Comparison of ENCODE assay signal across 27 cellular contexts in genomic region chr9:76732341-76732958, GRCh38. TPM values are rescaled to one million over a fixed set of nuclear protein-coding genes. Genes with fewer than 3 reads are reported as not detected.
A peak's percentile ranks its signal among the peaks of the same experiment; 100 is the strongest.
DNase-seq lines count a peak whose midpoint lies in the region; ATAC-seq and TF ChIP-seq lines count a peak whose summit lies in the region.
"Had no signal": no experiment of that assay in that cellular context is flagged by ENCODE, and none has a peak within 500 bp of the region (broad histone marks: within the 10 kb centered on the region; RNA-seq: fewer than 3 reads in every experiment).

No MANE protein-coding gene starts in this region.

- H3F3A ChIP-seq in smooth muscle cell (ENCODE audit: low read depth), result no peaks in the 10 kb centered on the region

- H3K4ac ChIP-seq in mesenchymal stem cell (ENCODE audit: low read depth in 1 of 2, low read length in 2 of 2), result no peak overlapping the region

- no peak overlapping the region for H3K23ac ChIP-seq in mesenchymal stem cell (ENCODE audit: low read length in 2 of 2)

- H3K18ac ChIP-seq in mesenchymal stem cell (ENCODE audit: low read depth in 1 of 2, low read length in 2 of 2), result no peak overlapping the region

- no peak for ATAC-seq in HG03159 (IDR thresholded peaks at IDR 0.05; ENCODE audit: unreplicated experiment)
- ATAC-seq: foreskin keratinocyte, left cardiac atrium, SK-N-SH treated with all-trans-retinoic acid at 6 μM for 48 hours had no signal

- H2AK5ac ChIP-seq in mesenchymal stem cell (ENCODE audit: low read length, severe bottlenecking), result no peak overlapping the region

- H3K79me2 ChIP-seq in smooth muscle cell (ENCODE audit: low read depth), result no peaks in the 10 kb centered on the region

- H4K20me1 ChIP-seq in smooth muscle cell (ENCODE audit: low read depth), result no peaks in the 10 kb centered on the region

- H4K8ac ChIP-seq in mesenchymal stem cell (ENCODE audit: low read length), result no peak overlapping the region

- H3K27me3 ChIP-seq in mesenchymal stem cell (ENCODE audit: control insufficient read depth in 1 of 2, insufficient read depth in 1 of 2, low read length in 2 of 2) (no peaks in the 10 kb centered on the region), smooth muscle cell (ENCODE audit: low read depth) (peaks cover 5% of the 10 kb centered on the region)
- H3K27me3 ChIP-seq: foreskin keratinocyte, MG63 had no signal

- 87% methylated on average over 3 of the region's 3 CpGs for WGBS in mesenchymal stem cell
- 24% methylated on average over 3 of the region's 3 CpGs for WGBS in smooth muscle cell (ENCODE audit: low lambda C conversion rate)

- no peak overlapping the region for H3K4me2 ChIP-seq in mesenchymal stem cell (ENCODE audit: low read length, poor library complexity, severe bottlenecking)
- peak overlapping the region; percentile 13 for H3K4me2 ChIP-seq in smooth muscle cell

- no peak overlapping the region for H2AFZ ChIP-seq in mesenchymal stem cell (ENCODE audit: low read depth, low read length)
- no peak overlapping the region for H2AFZ ChIP-seq in smooth muscle cell (ENCODE audit: low read depth)

- no peak overlapping the region for H2BK12ac ChIP-seq in mesenchymal stem cell (ENCODE audit: low read length in 2 of 2)

- H3K9me3 ChIP-seq in mesenchymal stem cell (ENCODE audit: control insufficient read depth, low read length), result no peaks in the 10 kb centered on the region
- H3K9me3 ChIP-seq in smooth muscle cell (replicated peaks; ENCODE audit: low read depth), result no peaks in the 10 kb centered on the region
- H3K9me3 ChIP-seq: HAP-1, MG63, thoracic aorta had no signal

- no peak overlapping the region for H3K14ac ChIP-seq in mesenchymal stem cell (ENCODE audit: low read length in 2 of 2)

- no peaks in the 10 kb centered on the region for H3K36me3 ChIP-seq in mesenchymal stem cell (ENCODE audit: control insufficient read depth in 1 of 2, insufficient read depth in 2 of 2, low read depth in 1 of 2, low read length in 2 of 2)
- no peaks in the 10 kb centered on the region for H3K36me3 ChIP-seq in smooth muscle cell (ENCODE audit: low read depth)
- H3K36me3 ChIP-seq: HAP-1, MG63, thoracic aorta had no signal

- H3K4me1 ChIP-seq in mesenchymal stem cell (ENCODE audit: control insufficient read depth, insufficient read depth, low read depth, low read length) (no peaks in the 10 kb centered on the region), smooth muscle cell (ENCODE audit: low read depth) (no peaks in the 10 kb centered on the region)
- H3K4me1 ChIP-seq: foreskin keratinocyte, HAP-1 had no signal

- H3K9ac ChIP-seq in mesenchymal stem cell (ENCODE audit: low read length) (no peak overlapping the region), smooth muscle cell (ENCODE audit: low read depth) (no peak overlapping the region)

- H2BK5ac ChIP-seq in mesenchymal stem cell (ENCODE audit: low read depth, low read length, poor library complexity, severe bottlenecking), result no peak overlapping the region

- H3K4me3 ChIP-seq in choroid plexus epithelial cell (ENCODE audit: low read depth, low read length) (no peak overlapping the region), mesenchymal stem cell (ENCODE audit: insufficient read depth in 1 of 2, low read depth in 1 of 2, low read length in 2 of 2) (no peak overlapping the region), smooth muscle cell (no peak overlapping the region)
- H3K4me3 ChIP-seq: HAP-1, MG63, thoracic aorta had no signal

- peak; percentile 7 for DNase-seq in NCI-H1092 treated with DMSO at 0.1 percent for 48 hours (lab: John Stamatoyannopoulos, UW)
- no peak for DNase-seq in NCI-H1092 (lab: John Stamatoyannopoulos, UW)
- peak; percentile 22 for DNase-seq in choroid plexus epithelial cell (ENCODE audit: low read depth)
- no peak for DNase-seq in mesenchymal stem cell
- no peak for DNase-seq in smooth muscle cell (lab: John Stamatoyannopoulos, UW; ENCODE audit: unreplicated experiment)
- DNase-seq in OCI-M1 (lab: John Stamatoyannopoulos, UW), result no peak
- no peak for DNase-seq in SKM-1 treated with dmso at 0.1 percent for 144 hours (lab: John Stamatoyannopoulos, UW; ENCODE audit: unreplicated experiment)
- DNase-seq: activated gamma-delta T cell; activated T-cell treated with anti-CD3 and anti-CD28 coated beads, Interleukin-2, amount 50 U/mL, for 24 hours; foreskin keratinocyte; KG1; left cardiac atrium; MG63; NCI-H1417 treated with DMSO at 0.1 percent for 48 hours; NCI-H2081; NCI-H345; NCI-H82; nucleus accumbens; T-helper 2 cell had no signal

- no peak overlapping the region for H4K91ac ChIP-seq in mesenchymal stem cell (ENCODE audit: low read length)

- H2BK120ac ChIP-seq in mesenchymal stem cell (ENCODE audit: low read depth, low read length), result no peak overlapping the region

- H3K79me1 ChIP-seq in mesenchymal stem cell (replicated peaks; ENCODE audit: low read length, poor library complexity, severe bottlenecking), result no peaks in the 10 kb centered on the region

- no peak for TF ChIP-seq CTCF in choroid plexus epithelial cell (conservative IDR thresholded peaks at IDR 0.05; ENCODE audit: low read depth, low read length)
- TF ChIP-seq CTCF in smooth muscle cell (IDR thresholded peaks at IDR 0.05; ENCODE audit: borderline replicate concordance, insufficient read depth, poor library complexity, severe bottlenecking), result no peak

- no peak overlapping the region for H2BK15ac ChIP-seq in mesenchymal stem cell (ENCODE audit: low read depth, poor library complexity, severe bottlenecking)

- peak overlapping the region; percentile 31 for H3K27ac ChIP-seq in mesenchymal stem cell (ENCODE audit: low read length, poor library complexity, severe bottlenecking)
- H3K27ac ChIP-seq in smooth muscle cell (ENCODE audit: low read depth), result peak overlapping the region; percentile 75
- H3K27ac ChIP-seq: 22Rv1, epithelial cell of prostate, foreskin keratinocyte, thoracic aorta had no signal

RNA-seq across cellular contexts. Expression of gene PCA3, which starts 31.8 kb away (rescaled TPM):
- polyA plus RNA-seq in mesenchymal stem cell (2013, experiment 1 of 2), result not detected
- polyA plus RNA-seq in mesenchymal stem cell (2013, experiment 2 of 2), result not detected
- total RNA-seq in smooth muscle cell, result not detected in 2 replicates
- 0.30 TPM in 1 of 2 replicates, not detected in the other for polyA plus RNA-seq in smooth muscle cell
- total RNA-seq: activated CD8-positive, alpha-beta memory T cell treated with anti-CD3 and anti-CD28 coated beads for 36 hours; foreskin keratinocyte; left cardiac atrium; skeletal muscle tissue; thoracic aorta had no signal
- polyA plus RNA-seq: foreskin keratinocyte had no signal

Comparison
In these comparisons a context has a peak if more than half of its experiments do, and no peak if none do; other contexts are left out.
1. DNase-seq: peak in NCI-H1092 treated with DMSO at 0.1 percent for 48 hours (single experiment) and choroid plexus epithelial cell (single experiment); none in NCI-H1092 (single experiment), mesenchymal stem cell (single experiment), smooth muscle cell (single experiment), OCI-M1 (single experiment) and SKM-1 treated with dmso at 0.1 percent for 144 hours (single experiment).